ENCODE assay signal across 8 cellular contexts in the genomic region with DNA sequence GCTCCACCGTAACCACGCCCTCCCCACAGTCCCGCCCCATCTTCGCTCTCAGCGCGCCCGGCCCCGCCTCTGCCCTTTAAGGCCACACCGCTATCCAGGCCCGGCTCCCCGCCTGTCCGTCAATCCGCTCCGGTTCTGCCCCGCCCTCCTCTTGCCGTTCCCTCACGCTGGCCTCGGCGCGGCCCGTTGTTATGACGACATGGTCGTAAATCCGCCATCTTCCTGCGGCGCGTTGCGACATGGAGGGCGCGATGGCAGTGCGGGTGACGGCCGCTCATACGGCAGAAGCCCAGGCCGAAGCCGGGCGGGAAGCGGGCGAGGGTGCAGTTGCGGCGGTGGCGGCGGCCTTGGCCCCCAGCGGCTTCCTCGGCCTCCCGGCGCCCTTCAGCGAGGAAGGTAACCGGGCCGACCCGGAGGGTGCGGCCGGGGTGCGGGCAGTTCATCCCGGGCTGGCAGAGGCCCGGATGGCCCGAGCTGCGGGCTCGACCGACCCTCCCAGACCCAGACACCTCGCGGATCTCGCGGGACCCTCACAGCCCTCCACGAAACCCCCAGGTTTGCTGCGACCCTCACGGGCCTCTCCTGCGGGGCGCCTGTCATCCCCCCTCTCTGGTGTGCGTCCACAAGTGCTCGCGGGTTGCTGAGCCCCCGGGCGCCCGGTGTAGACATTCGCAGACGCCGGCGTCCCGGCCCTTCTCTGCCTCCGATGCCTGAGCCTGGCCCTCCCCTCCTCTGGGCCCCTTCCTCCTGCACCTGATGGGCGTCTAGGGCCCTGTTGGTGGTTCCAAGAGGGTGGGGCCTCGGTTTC. TPM values are rescaled to one million over a fixed set of nuclear protein-coding genes. Genes with fewer than 3 reads are reported as not detected.
DNase-seq lines count a peak whose midpoint lies in the region; ATAC-seq and TF ChIP-seq lines count a peak whose summit lies in the region.

A gene with protein sequence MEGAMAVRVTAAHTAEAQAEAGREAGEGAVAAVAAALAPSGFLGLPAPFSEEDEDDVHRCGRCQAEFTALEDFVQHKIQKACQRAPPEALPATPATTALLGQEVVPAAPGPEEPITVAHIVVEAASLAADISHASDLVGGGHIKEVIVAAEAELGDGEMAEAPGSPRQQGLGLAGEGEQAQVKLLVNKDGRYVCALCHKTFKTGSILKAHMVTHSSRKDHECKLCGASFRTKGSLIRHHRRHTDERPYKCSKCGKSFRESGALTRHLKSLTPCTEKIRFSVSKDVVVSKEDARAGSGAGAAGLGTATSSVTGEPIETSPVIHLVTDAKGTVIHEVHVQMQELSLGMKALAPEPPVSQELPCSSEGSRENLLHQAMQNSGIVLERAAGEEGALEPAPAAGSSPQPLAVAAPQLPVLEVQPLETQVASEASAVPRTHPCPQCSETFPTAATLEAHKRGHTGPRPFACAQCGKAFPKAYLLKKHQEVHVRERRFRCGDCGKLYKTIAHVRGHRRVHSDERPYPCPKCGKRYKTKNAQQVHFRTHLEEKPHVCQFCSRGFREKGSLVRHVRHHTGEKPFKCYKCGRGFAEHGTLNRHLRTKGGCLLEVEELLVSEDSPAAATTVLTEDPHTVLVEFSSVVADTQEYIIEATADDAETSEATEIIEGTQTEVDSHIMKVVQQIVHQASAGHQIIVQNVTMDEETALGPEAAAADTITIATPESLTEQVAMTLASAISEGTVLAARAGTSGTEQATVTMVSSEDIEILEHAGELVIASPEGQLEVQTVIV (plus strand): TSS at position 217 of the 808 bp plus-strand sequence. CDS start 23 bp downstream, at position 240.

- peak within 1 kb of the TSS; percentile 75 for H3K27ac Mint-ChIP-seq in activated T-helper 2 cell treated with anti-CD3 and anti-CD28 coated beads, Interferon-gamma antibody, Interleukin-2, Interleukin-4, amounts not matched to agents 10 μg/mL and 5 μg/mL and 100 μg/mL, durations not matched to agents 14 hours and 24 hours and 36 hours
- peak within 1 kb of the TSS; percentile 63 to 88 for H3K27ac Mint-ChIP-seq in natural killer cell

- intact Hi-C loops in activated T-helper 2 cell treated with anti-CD3 and anti-CD28 coated beads, Interferon-gamma antibody, Interleukin-2, Interleukin-4, amounts not matched to agents 10 μg/mL and 5 μg/mL and 100 μg/mL, durations not matched to agents 14 hours and 24 hours and 36 hours (cut with micrococcal nuclease), result loop anchor here (1.0 to 2.0 kb wide), 4 partner anchors 8 to 289 kb away; a partner anchor contains a TSS
- intact Hi-C loops in natural killer cell (cut with micrococcal nuclease), result loop anchor here (1.0 to 5.0 kb wide), 2 partner anchors 28 to 44 kb away; a partner anchor contains a TSS

- peaks cover 4% of the 10 kb centered on the region for H3K36me3 ChIP-seq in RWPE2 (ENCODE audit: low read depth)

- TF ChIP-seq CTCF in LNCaP clone FGC (IDR thresholded peaks at IDR 0.05; ENCODE audit: control insufficient read depth, extremely low read depth, insufficient read depth) (no peak), RWPE2 (IDR thresholded peaks at IDR 0.05; ENCODE audit: poor library complexity, severe bottlenecking) (peak; percentile 42), fibroblast of mammary gland (conservative IDR thresholded peaks at IDR 0.05; ENCODE audit: control insufficient read depth, insufficient read depth, low read depth, low read length) (no peak), natural killer cell (IDR thresholded peaks at IDR 0.05) (no peak)

- peaks cover 8% of the 10 kb centered on the region for H3K4me1 Mint-ChIP-seq in activated T-helper 2 cell treated with anti-CD3 and anti-CD28 coated beads, Interferon-gamma antibody, Interleukin-2, Interleukin-4, amounts not matched to agents 10 μg/mL and 5 μg/mL and 100 μg/mL, durations not matched to agents 14 hours and 24 hours and 36 hours (ENCODE audit: low read depth)
- peaks cover 0 to 24% of the 10 kb centered on the region in 2 donors for H3K4me1 Mint-ChIP-seq in natural killer cell

- H3K9me3 ChIP-seq in RWPE2 (ENCODE audit: severe bottlenecking), result no peaks in the 10 kb centered on the region

- H3K4me3 Mint-ChIP-seq in activated T-helper 2 cell treated with anti-CD3 and anti-CD28 coated beads, Interferon-gamma antibody, Interleukin-2, Interleukin-4, amounts not matched to agents 10 μg/mL and 5 μg/mL and 100 μg/mL, durations not matched to agents 14 hours and 24 hours and 36 hours (ENCODE audit: low read depth), result peak within 1 kb of the TSS; percentile 82
- H3K4me3 Mint-ChIP-seq in natural killer cell, result peak within 1 kb of the TSS; percentile 87

- H3K27ac ChIP-seq in RWPE2 (ENCODE audit: poor library complexity, severe bottlenecking), result peak within 1 kb of the TSS; percentile 68

- H3K4me3 ChIP-seq in LNCaP clone FGC (ENCODE audit: low read depth, low read length), result peak within 1 kb of the TSS; percentile 72
- peak within 1 kb of the TSS; percentile 85 for H3K4me3 ChIP-seq in RWPE2 (ENCODE audit: severe bottlenecking)
- H3K4me3 ChIP-seq in fibroblast of mammary gland (ENCODE audit: control insufficient read depth, low read depth, low read length), result peak within 1 kb of the TSS; percentile 82

- DNase-seq in Daoy (ENCODE audit: low read depth) (peak; percentile 99), GOT3 (lab: John Stamatoyannopoulos, UW) (peak; percentile 96), LNCaP clone FGC (ENCODE audit: low read depth) (peak; percentile 98), RWPE2 (ENCODE audit: low spot score) (peak; percentile 100), fibroblast of mammary gland (ENCODE audit: low read depth) (peak; percentile 99), natural killer cell (peak; percentile 96)
- DNase-seq in activated T-helper 2 cell treated with anti-CD3 and anti-CD28 coated beads, Interferon-gamma antibody, Interleukin-2, Interleukin-4, amounts not matched to agents 10 μg/mL and 5 μg/mL and 100 μg/mL, durations not matched to agents 14 hours and 24 hours and 36 hours (ENCODE audit: low spot score), result peak; percentile 100
- DNase-seq in stimulated activated naive CD4-positive, alpha-beta T cell treated with Interleukin-2 at 50 U/mL for 16 hours (lab: John Stamatoyannopoulos, UW), result peak; percentile 100

- ATAC-seq in RWPE2 (ENCODE audit: low read depth) (peak; percentile 93), natural killer cell (peak; percentile 97 to 100 (median 97))

- H3K36me3 Mint-ChIP-seq in activated T-helper 2 cell treated with anti-CD3 and anti-CD28 coated beads, Interferon-gamma antibody, Interleukin-2, Interleukin-4, amounts not matched to agents 10 μg/mL and 5 μg/mL and 100 μg/mL, durations not matched to agents 14 hours and 24 hours and 36 hours (ENCODE audit: low read depth), result peaks cover 5% of the 10 kb centered on the region
- H3K36me3 Mint-ChIP-seq in natural killer cell, result no peaks in the 10 kb centered on the region

- no peaks in the 10 kb centered on the region for H3K4me1 ChIP-seq in RWPE2 (ENCODE audit: insufficient read depth, poor library complexity, severe bottlenecking)

- H3K9me3 Mint-ChIP-seq in activated T-helper 2 cell treated with anti-CD3 and anti-CD28 coated beads, Interferon-gamma antibody, Interleukin-2, Interleukin-4, amounts not matched to agents 10 μg/mL and 5 μg/mL and 100 μg/mL, durations not matched to agents 14 hours and 24 hours and 36 hours, result no peaks in the 10 kb centered on the region
- no peaks in the 10 kb centered on the region for H3K9me3 Mint-ChIP-seq in natural killer cell

- no peaks in the 10 kb centered on the region for H3K27me3 Mint-ChIP-seq in activated T-helper 2 cell treated with anti-CD3 and anti-CD28 coated beads, Interferon-gamma antibody, Interleukin-2, Interleukin-4, amounts not matched to agents 10 μg/mL and 5 μg/mL and 100 μg/mL, durations not matched to agents 14 hours and 24 hours and 36 hours (ENCODE audit: low read depth)
- H3K27me3 Mint-ChIP-seq in natural killer cell (ENCODE audit: low read depth in 2 of 2), result no peaks in the 10 kb centered on the region

- H3K27me3 ChIP-seq in RWPE2 (ENCODE audit: insufficient read depth, poor library complexity, severe bottlenecking), result no peaks in the 10 kb centered on the region

RNA-seq across cellular contexts. Expression of the gene that starts here (rescaled TPM):
- 20.5 and 20.8 TPM in 2 replicates for total RNA-seq in Daoy (2014; rRNA removed; shearing (Covaris generic))
- total RNA-seq in activated T-helper 2 cell treated with anti-CD3 and anti-CD28 coated beads, Interferon-gamma antibody, Interleukin-2, Interleukin-4, amounts not matched to agents 10 μg/mL and 5 μg/mL and 100 μg/mL, durations not matched to agents 14 hours and 24 hours and 36 hours, result 29.3 and 30.0 TPM in 2 replicates
- total RNA-seq in natural killer cell, result 10 to 100 TPM; 43.6 to 45.7 (median 45.7) TPM

Comparison
In these comparisons a context has a peak if more than half of its experiments do, and no peak if none do; other contexts are left out.
1. Peak in every context shown above with its lines: DNase-seq, ATAC-seq, H3K4me3 ChIP-seq and H3K27ac ChIP-seq.